20 cellular contexts compared by ENCODE assay signal in genomic region chr11:20421902-20422301, GRCh38.
"Had no signal": no experiment of that assay in that cellular context is flagged by ENCODE, and none has a peak within 500 bp of the region (broad histone marks: within the 10 kb centered on the region; RNA-seq: fewer than 3 reads in every experiment).

No MANE protein-coding gene starts in this region.

- H3K27me3 Mint-ChIP-seq: activated CD4-positive, alpha-beta T cell treated with anti-CD3 and anti-CD28 coated beads, Interleukin-2, amount 10 ng/mL, durations not matched to agents 7 days and 5 days; natural killer cell treated with Interleukin-12 subunit alpha and Interleukin-12 subunit beta and Interleukin-15 and Interleukin-18, amount 100 ng/mL, for 72 hours; T-helper 17 cell had no signal

- H3K27ac Mint-ChIP-seq: activated CD4-positive, alpha-beta T cell treated with anti-CD3 and anti-CD28 coated beads, Interleukin-2, amount 10 ng/mL, durations not matched to agents 7 days and 5 days; mesothelial cell of epicardium; natural killer cell treated with Interleukin-12 subunit alpha and Interleukin-12 subunit beta and Interleukin-15 and Interleukin-18, amount 100 ng/mL, for 72 hours; T-helper 17 cell had no signal

- ATAC-seq: pancreas, right lobe of liver, T-helper 17 cell had no signal

- H3K4me3 Mint-ChIP-seq: activated CD4-positive, alpha-beta T cell treated with anti-CD3 and anti-CD28 coated beads, Interleukin-2, amount 10 ng/mL, durations not matched to agents 7 days and 5 days; mesothelial cell of epicardium; natural killer cell treated with Interleukin-12 subunit alpha and Interleukin-12 subunit beta and Interleukin-15 and Interleukin-18, amount 100 ng/mL, for 72 hours; T-helper 17 cell had no signal

- H3K9me3 ChIP-seq: neutrophil, pancreas, right lobe of liver, thyroid gland had no signal

- H3K4me3 ChIP-seq: adrenal gland, lung, pancreas, right lobe of liver, thyroid gland had no signal

- DNase-seq: activated CD4-positive, alpha-beta T cell treated with anti-CD3 and anti-CD28 coated beads, Interleukin-2, amount 10 ng/mL, durations not matched to agents 7 days and 5 days; activated gamma-delta T cell treated with Interleukin-2 at 50 U/mL for 16 hours; activated T-cell treated with anti-CD3 and anti-CD28 coated beads, Interleukin-2, amount 50 U/mL, for 1 hour; adrenal gland; cerebellar nuclear complex; cortex of kidney; pancreas; right lobe of liver; small intestine; stimulated activated CD4-positive, alpha-beta T cell treated with anti-CD3 and anti-CD28 coated beads, Interleukin-4, amount 100 ng/mL, for 1 hour; T-helper 17 cell; thyroid gland had no signal

- H3K36me3 ChIP-seq: adrenal gland, pancreas had no signal

- H3K27ac ChIP-seq: adrenal gland, neutrophil, pancreas, right lobe of liver, thyroid gland, VCaP had no signal

- H3K9me3 Mint-ChIP-seq: activated CD4-positive, alpha-beta T cell treated with anti-CD3 and anti-CD28 coated beads, Interleukin-2, amount 10 ng/mL, durations not matched to agents 7 days and 5 days; mesothelial cell of epicardium; natural killer cell treated with Interleukin-12 subunit alpha and Interleukin-12 subunit beta and Interleukin-15 and Interleukin-18, amount 100 ng/mL, for 72 hours had no signal

- H3K4me1 ChIP-seq: adrenal gland, pancreas, right lobe of liver, thyroid gland had no signal

- H3K27me3 ChIP-seq: adrenal gland, neutrophil, pancreas, right lobe of liver, thyroid gland had no signal

- FAIRE-seq: bronchial epithelial cell, frontal cortex, keratinocyte, pancreas, small intestine had no signal
